In the genomic region with DNA sequence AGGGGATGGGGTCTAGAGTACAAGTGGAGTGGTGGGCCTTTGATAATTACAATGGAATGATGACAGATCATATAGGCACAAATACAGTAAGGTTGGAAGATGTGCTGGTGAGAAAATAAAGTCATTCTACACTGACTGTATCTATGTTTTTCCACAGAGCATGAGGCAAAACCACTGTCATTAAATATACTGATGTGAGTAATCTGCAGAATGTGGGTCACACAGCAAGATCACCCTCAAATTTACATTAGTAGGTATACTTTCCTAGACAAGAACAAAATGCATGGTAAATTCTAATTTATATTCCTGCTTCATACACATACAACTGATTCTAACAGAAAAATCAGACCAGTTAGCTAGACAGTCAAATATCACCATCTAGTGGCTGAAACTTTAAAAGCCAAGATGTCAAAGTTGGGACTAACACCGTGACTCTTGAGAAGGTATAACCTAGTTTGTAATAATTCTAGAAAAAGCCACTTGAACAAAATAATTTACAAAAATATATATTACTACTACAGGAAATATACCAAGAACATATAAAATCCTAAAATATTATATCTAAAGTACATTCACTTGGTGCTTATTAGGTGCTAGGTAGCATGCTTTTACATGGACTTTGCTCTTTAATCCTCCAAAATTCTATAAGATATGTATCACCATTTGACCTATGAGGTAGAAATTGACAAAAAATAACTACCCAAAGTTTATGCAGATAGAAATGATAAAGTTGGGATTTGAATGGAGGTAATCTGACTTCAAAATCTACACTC, we compare ENCODE assay signal across 8 cellular contexts. TPM values are rescaled to one million over a fixed set of nuclear protein-coding genes. Genes with fewer than 3 reads are reported as not detected.
A peak's percentile ranks its signal among the peaks of the same experiment; 100 is the strongest.
DNase-seq lines count a peak whose midpoint lies in the region; ATAC-seq and TF ChIP-seq lines count a peak whose summit lies in the region.

No MANE protein-coding gene starts in this region.

- H3K27me3 ChIP-seq in Caco-2 (replicated peaks; ENCODE audit: control insufficient read depth, insufficient read depth, low read length) (no peaks in the 10 kb centered on the region), HL-60 (ENCODE audit: insufficient read depth, poor library complexity, severe bottlenecking) (no peaks in the 10 kb centered on the region), PC-9 (ENCODE audit: insufficient read depth, low read depth) (no peaks in the 10 kb centered on the region)

- no peaks in the 10 kb centered on the region for H3K36me3 ChIP-seq in Caco-2 (ENCODE audit: control insufficient read depth, insufficient read depth, low read length)
- no peaks in the 10 kb centered on the region for H3K36me3 ChIP-seq in PC-9 (ENCODE audit: low read depth)

- no peak overlapping the region for H3K4me2 ChIP-seq in PC-9

- H3K4me3 ChIP-seq in Caco-2 (ENCODE audit: low read depth, low read length) (no peak overlapping the region), HL-60 (replicated peaks; ENCODE audit: insufficient read depth, low read length) (no peak overlapping the region), PC-9 (no peak overlapping the region)

- intact Hi-C loops in Caco-2 (cut with micrococcal nuclease; ENCODE audit: unreplicated experiment) (loop anchor here (1.0 to 2.0 kb wide), 4 partner anchors 48 to 1157 kb away; no protein-coding TSS in a partner anchor), PC-9 (cut with micrococcal nuclease; ENCODE audit: unreplicated experiment) (loop anchor here (1.0 to 5.0 kb wide), 11 partner anchors 46 to 1157 kb away; no protein-coding TSS in a partner anchor)

- H3K27ac ChIP-seq in HL-60 (replicated peaks), result no peak overlapping the region
- no peak overlapping the region for H3K27ac ChIP-seq in PC-9

- TF ChIP-seq CTCF in Caco-2 (IDR thresholded peaks at IDR 0.05; ENCODE audit: insufficient read depth in 1 of 2, low read depth in 1 of 2, low read length in 1 of 2, severe bottlenecking in 1 of 2, unreplicated experiment in 1 of 2) (peak; percentile 65 to 72), HL-60 (IDR thresholded peaks at IDR 0.05; ENCODE audit: insufficient read depth, low read length) (peak; percentile 39), PC-9 (conservative IDR thresholded peaks at IDR 0.05) (peak; percentile 91), mesothelial cell of epicardium (IDR thresholded peaks at IDR 0.05; ENCODE audit: unreplicated experiment) (peak; percentile 64)

- ATAC-seq in GM19023 (IDR thresholded peaks at IDR 0.05; ENCODE audit: unreplicated experiment), result peak; percentile 64

- no peak overlapping the region for H3K4me3 Mint-ChIP-seq in Caco-2 (ENCODE audit: unreplicated experiment)
- no peak overlapping the region for H3K4me3 Mint-ChIP-seq in mesothelial cell of epicardium

- H3K27me3 Mint-ChIP-seq in Caco-2 (ENCODE audit: insufficient read depth, unreplicated experiment), result no peaks in the 10 kb centered on the region
- H3K27me3 Mint-ChIP-seq in mesothelial cell of epicardium (ENCODE audit: low read depth), result no peaks in the 10 kb centered on the region

- BruUV-seq in Caco-2 (replicated peaks; lab: Mats Ljungman, UMichigan), result no TSS peak
- BruUV-seq in PC-9 (replicated peaks; lab: Mats Ljungman, UMichigan), result no TSS peak

- no peak overlapping the region for H3K27ac Mint-ChIP-seq in Caco-2 (ENCODE audit: unreplicated experiment)
- no peak overlapping the region for H3K27ac Mint-ChIP-seq in mesothelial cell of epicardium

- H3K4me1 Mint-ChIP-seq in Caco-2 (ENCODE audit: low read depth, unreplicated experiment), result peaks cover 23% of the 10 kb centered on the region
- peaks cover 21% of the 10 kb centered on the region for H3K4me1 Mint-ChIP-seq in mesothelial cell of epicardium

- no peaks in the 10 kb centered on the region for H3K79me2 ChIP-seq in PC-9 (ENCODE audit: low read depth)

- H3K4me1 ChIP-seq in Caco-2 (peaks cover 23% of the 10 kb centered on the region), PC-9 (replicated peaks; ENCODE audit: insufficient read depth) (0 out of 2 replicates have a peak, but pooled peaks cover 8% of the 10 kb centered on the region)

- H3K36me3 Mint-ChIP-seq in Caco-2 (ENCODE audit: insufficient read depth, unreplicated experiment), result no peaks in the 10 kb centered on the region
- H3K36me3 Mint-ChIP-seq in mesothelial cell of epicardium, result peaks cover 24% of the 10 kb centered on the region

- CTCF ChIA-PET in Caco-2 (lab: Charles Lee), result no interaction called here
- CTCF ChIA-PET in PC-9 (lab: Charles Lee), result interaction anchor here (0.5 to 2.1 kb wide), 2 partner anchors 8 to 47 kb away, joined by 5 to 8 read pairs; no protein-coding TSS in a partner anchor

- no peaks in the 10 kb centered on the region for H3K9me3 ChIP-seq in Caco-2
- H3K9me3 ChIP-seq in PC-9 (ENCODE audit: insufficient read depth, low read depth), result 0 out of 2 replicates have a peak, but pooled peaks cover 5% of the 10 kb centered on the region

- peak in 1 of 2 experiments; percentile 42 for DNase-seq in Caco-2
- peak; percentile 32 to 36 for DNase-seq in HL-60 (ENCODE audit: low read depth in 1 of 2, low spot score in 1 of 2)
- peak in 1 of 2 experiments; percentile 56 for DNase-seq in PC-9
- DNase-seq in dermis microvascular lymphatic vessel endothelial cell (ENCODE audit: low read depth in 2 of 2), result peak; percentile 63 to 76
- no peak for DNase-seq in mesothelial cell of epicardium (ENCODE audit: low spot score in 2 of 2, unreplicated experiment in 2 of 2)
- DNase-seq in HK-2 (ENCODE audit: unreplicated experiment), result no peak
- DNase-seq in activated naive CD4-positive, alpha-beta T cell (lab: John Stamatoyannopoulos, UW), result no peak

- H4K20me1 ChIP-seq in PC-9 (ENCODE audit: insufficient read depth), result no peaks in the 10 kb centered on the region

- POLR2A ChIA-PET in Caco-2 (lab: Charles Lee) (no interaction called here), PC-9 (lab: Charles Lee; ENCODE audit: unreplicated experiment) (interaction anchor here (0.5 kb wide), 1 partner anchor 689 kb away, joined by 6 read pairs; no protein-coding TSS in a partner anchor)

- peaks cover 10% of the 10 kb centered on the region for H3K9me3 Mint-ChIP-seq in Caco-2 (ENCODE audit: unreplicated experiment)
- H3K9me3 Mint-ChIP-seq in mesothelial cell of epicardium, result peaks cover 20% of the 10 kb centered on the region

- H3F3A ChIP-seq in PC-9 (ENCODE audit: insufficient read depth, low read depth), result peaks cover 6% of the 10 kb centered on the region; the same call in 1 of the 2 replicates

- H2AFZ ChIP-seq in PC-9, result no peak overlapping the region

- H3K9me2 ChIP-seq in PC-9 (ENCODE audit: insufficient read depth), result no peaks in the 10 kb centered on the region

RNA-seq across cellular contexts. Expression of gene TTC33, which starts 19.5 kb away (rescaled TPM):
- total RNA-seq in Caco-2 (2022) (8.6 and 10.4 TPM in 2 replicates), PC-9 (2021) (29.4 and 30.2 TPM in 2 replicates), dermis microvascular lymphatic vessel endothelial cell (12.9 and 13.5 TPM in 2 replicates), mesothelial cell of epicardium (20.1 to 22.7 TPM (median 21.1 TPM) in 3 replicates)

RNA-seq across cellular contexts. Expression of gene PTGER4, which starts 56.6 kb away (rescaled TPM):
- total RNA-seq in Caco-2 (2022) (0.16 TPM in 1 of 2 replicates, not detected in the other), PC-9 (2021) (15.7 and 22.4 TPM in 2 replicates), dermis microvascular lymphatic vessel endothelial cell (5.7 and 5.9 TPM in 2 replicates), mesothelial cell of epicardium (40.0 to 48.1 TPM (median 42.0 TPM) in 3 replicates)

Comparison
In these comparisons a context has a peak if more than half of its experiments do, and no peak if none do; other contexts are left out.
1. DNase-seq: peak in HL-60 (2 of 2) and dermis microvascular lymphatic vessel endothelial cell (2 of 2); none in mesothelial cell of epicardium (0 of 2), HK-2 (single experiment) and activated naive CD4-positive, alpha-beta T cell (0 of 4).
2. CTCF ChIP-seq: peak in every context shown above with its lines; median percentile 91 in PC-9; 68 in Caco-2; 64 in mesothelial cell of epicardium; 39 in HL-60.